19 cellular contexts compared by ENCODE assay signal in the genomic region with DNA sequence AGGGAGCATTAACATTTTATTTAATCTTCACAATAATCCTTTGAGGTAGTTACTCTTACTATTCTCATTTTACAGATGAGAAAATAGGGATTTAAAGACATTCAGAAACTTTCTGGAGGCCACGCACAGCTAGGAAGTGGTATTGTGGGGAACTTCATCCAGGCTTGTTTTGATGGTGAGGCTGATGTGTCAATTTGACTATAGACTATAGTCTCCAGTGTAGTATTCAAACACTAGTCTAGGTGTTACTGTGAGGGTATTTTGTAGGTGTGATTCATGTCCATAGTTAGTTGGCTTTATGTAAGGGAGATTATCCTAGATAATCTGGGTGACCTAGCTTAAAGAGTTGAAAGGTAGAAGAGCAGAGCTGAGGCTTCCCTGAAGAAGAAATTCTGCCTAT.
"Had no signal": no experiment of that assay in that cellular context is flagged by ENCODE, and none has a peak within 500 bp of the region (broad histone marks: within the 10 kb centered on the region; RNA-seq: fewer than 3 reads in every experiment).

No MANE protein-coding gene starts in this region.

- H3K4me3 Mint-ChIP-seq: memory B cell, natural killer cell had no signal

- H3K4me3 ChIP-seq: coronary artery, dorsolateral prefrontal cortex, lung, ovary, psoas muscle, skin epidermis, spleen, thoracic aorta, tibial nerve, upper lobe of left lung had no signal

- H3K4me1 ChIP-seq: spleen, tibial nerve, upper lobe of left lung had no signal

- H3K27me3 ChIP-seq: dorsolateral prefrontal cortex, ovary, spleen, tibial nerve, upper lobe of left lung had no signal

- H3K27me3 Mint-ChIP-seq: memory B cell had no signal

- H3K27ac ChIP-seq: coronary artery, dorsolateral prefrontal cortex, ovary, psoas muscle, skin epidermis, spleen, thoracic aorta, tibial nerve, upper lobe of left lung had no signal

- H3K9me3 Mint-ChIP-seq: natural killer cell had no signal

- H3K9me3 ChIP-seq: ovary, psoas muscle, thoracic aorta, tibial nerve, upper lobe of left lung had no signal

- H3K27ac Mint-ChIP-seq: memory B cell, natural killer cell had no signal

- DNase-seq: dorsolateral prefrontal cortex; effector CD4-positive, alpha-beta T cell; natural killer cell; occipital lobe; ovary; posterior cingulate gyrus; psoas muscle; right cardiac atrium; spleen; stimulated activated naive CD4-positive, alpha-beta T cell; upper lobe of left lung had no signal

- H3K4me1 Mint-ChIP-seq: memory B cell had no signal

- H3K36me3 ChIP-seq: ovary, spleen, thoracic aorta, tibial nerve, upper lobe of left lung had no signal

- ATAC-seq: psoas muscle, right cardiac atrium had no signal

- FAIRE-seq: keratinocyte, urothelium cell line had no signal
